1 cellular context compared by ENCODE assay signal in the genomic region with DNA sequence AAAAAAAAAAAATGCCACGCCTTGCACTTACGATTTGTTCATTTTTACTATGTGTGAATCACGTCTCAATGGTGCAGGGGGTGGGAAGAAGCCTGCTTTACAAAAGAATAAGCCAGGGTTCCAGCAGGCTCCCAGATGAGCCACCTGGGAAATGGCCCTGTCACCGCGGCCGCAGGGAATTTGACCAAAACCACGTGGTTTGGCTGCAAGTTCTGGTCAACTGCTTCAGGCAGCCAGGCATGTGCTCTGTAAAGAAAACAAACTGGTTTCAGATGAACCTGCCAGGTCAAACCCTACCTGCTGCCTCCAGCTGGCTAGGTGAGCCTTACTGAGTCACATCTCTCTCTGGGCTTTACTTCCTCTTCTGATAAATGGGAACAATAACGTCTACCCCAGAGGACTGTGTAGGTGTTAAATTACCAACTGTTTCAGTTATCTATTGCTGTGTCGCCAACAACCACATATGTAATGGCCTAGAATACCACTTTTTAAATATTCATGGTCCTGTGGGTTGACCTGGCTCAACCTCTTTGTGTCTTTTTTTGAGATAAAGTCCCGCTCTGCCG.
TF ChIP-seq lines count a peak whose summit lies in the region.

No MANE protein-coding gene starts in this region.

TF ChIP-seq in GM23338, 12 proteins besides CTCF, POLR2A, EP300 and RAD21 (continued from another document):
- no peak for TF ChIP-seq REST (IDR thresholded peaks at IDR 0.05; ENCODE audit: unreplicated experiment)
- TF ChIP-seq ZNF331 (CRISPR knock-in tag; IDR thresholded peaks at IDR 0.05; ENCODE audit: low read depth), result no peak
